19 cellular contexts compared by ENCODE assay signal in the genomic region with DNA sequence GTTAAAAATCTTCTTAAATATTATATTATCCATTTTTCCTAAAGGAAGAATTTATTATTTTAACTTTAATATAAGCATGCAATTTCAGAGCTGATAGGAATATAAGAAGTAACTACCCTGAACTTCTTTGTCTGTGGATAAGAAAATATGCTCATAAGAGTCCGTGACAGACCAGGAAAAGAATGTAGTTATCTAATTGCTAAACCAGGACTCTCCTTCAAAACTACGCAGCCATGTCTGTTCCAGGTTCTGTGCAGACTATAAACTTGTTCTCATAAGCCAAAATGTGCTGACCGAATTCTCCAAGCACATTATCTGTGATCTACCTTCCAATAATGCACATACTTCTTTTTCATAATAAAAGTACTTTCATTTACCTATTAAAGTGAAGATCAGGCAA.
"Had no signal": no experiment of that assay in that cellular context is flagged by ENCODE, and none has a peak within 500 bp of the region (broad histone marks: within the 10 kb centered on the region; RNA-seq: fewer than 3 reads in every experiment).

No MANE protein-coding gene starts in this region.

- H3K4me1 Mint-ChIP-seq: activated naive CD8-positive, alpha-beta T cell treated with anti-CD3 and anti-CD28 coated beads, Interleukin-2, amount 10 ng/mL, durations not matched to agents 7 days and 5 days; nephron had no signal

- H3K9me3 ChIP-seq: breast epithelium, right lobe of liver, stomach, testis had no signal

- H3K4me1 ChIP-seq: breast epithelium, right lobe of liver, stomach had no signal

- H3K27me3 ChIP-seq: breast epithelium, dorsolateral prefrontal cortex, right lobe of liver, stomach, testis had no signal

- ATAC-seq: right lobe of liver, SK-N-SH treated with all-trans-retinoic acid at 6 μM for 48 hours had no signal

- H3K27ac Mint-ChIP-seq: activated naive CD8-positive, alpha-beta T cell treated with anti-CD3 and anti-CD28 coated beads, Interleukin-2, amount 10 ng/mL, durations not matched to agents 7 days and 5 days; endodermal cell; nephron had no signal

- H3K27me3 Mint-ChIP-seq: activated naive CD8-positive, alpha-beta T cell treated with anti-CD3 and anti-CD28 coated beads, Interleukin-2, amount 10 ng/mL, durations not matched to agents 7 days and 5 days had no signal

- H3K27ac ChIP-seq: breast epithelium, dorsolateral prefrontal cortex, right lobe of liver, stomach had no signal

- H3K4me3 ChIP-seq: breast epithelium, right lobe of liver, stomach, testis had no signal

- H3K4me3 Mint-ChIP-seq: activated naive CD8-positive, alpha-beta T cell treated with anti-CD3 and anti-CD28 coated beads, Interleukin-2, amount 10 ng/mL, durations not matched to agents 7 days and 5 days; endodermal cell; nephron had no signal

- H3K9me3 Mint-ChIP-seq: activated naive CD8-positive, alpha-beta T cell treated with anti-CD3 and anti-CD28 coated beads, Interleukin-2, amount 10 ng/mL, durations not matched to agents 7 days and 5 days; endodermal cell; nephron had no signal

- DNase-seq: activated CD4-positive, CD25-positive, alpha-beta regulatory T cell treated with anti-CD3 and anti-CD28 coated beads, Interleukin-2, amount 50 U/mL, for 72 hours; activated naive CD4-positive, alpha-beta T cell; activated naive CD8-positive, alpha-beta T cell treated with anti-CD3 and anti-CD28 coated beads, Interleukin-2, amount 10 ng/mL, durations not matched to agents 7 days and 5 days; activated T-cell treated with anti-CD3 and anti-CD28 coated beads for 4 hours; anterior cingulate cortex; dorsolateral prefrontal cortex; endodermal cell; left cardiac atrium; mammary epithelial cell; nucleus accumbens; right lobe of liver; stimulated activated CD4-positive, alpha-beta T cell treated with anti-CD3 and anti-CD28 coated beads, Interleukin-12 subunit alpha, Interleukin-12 subunit beta, amount 100 ng/mL, for 4 hours; stimulated activated CD4-positive, alpha-beta T cell treated with anti-CD3 and anti-CD28 coated beads, Interleukin-2, amount 100 ng/mL, for 24 hours; stomach; T-helper 1 cell; testis had no signal

- H3K36me3 ChIP-seq: breast epithelium, right lobe of liver, stomach had no signal

- H3K36me3 Mint-ChIP-seq: activated naive CD8-positive, alpha-beta T cell treated with anti-CD3 and anti-CD28 coated beads, Interleukin-2, amount 10 ng/mL, durations not matched to agents 7 days and 5 days had no signal
